Comparison of ENCODE assay signal across 14 cellular contexts in genomic region chr18:63284861-63285260, GRCh38. TPM values are rescaled to one million over a fixed set of nuclear protein-coding genes. Genes with fewer than 3 reads are reported as not detected.
DNase-seq lines count a peak whose midpoint lies in the region; ATAC-seq and TF ChIP-seq lines count a peak whose summit lies in the region.
"Had no signal": no experiment of that assay in that cellular context is flagged by ENCODE, and none has a peak within 500 bp of the region (broad histone marks: within the 10 kb centered on the region; RNA-seq: fewer than 3 reads in every experiment).

No MANE protein-coding gene starts in this region.

- no peaks in the 10 kb centered on the region for H3K36me3 ChIP-seq in stomach

- no peak overlapping the region for H3K4me3 ChIP-seq in stomach
- H3K4me3 ChIP-seq: K562 had no signal

- ATAC-seq in HG02885 (IDR thresholded peaks at IDR 0.05; ENCODE audit: poor library complexity, unreplicated experiment) (peak; percentile 35), HG03159 (IDR thresholded peaks at IDR 0.05; ENCODE audit: unreplicated experiment) (no peak), HG02759 (IDR thresholded peaks at IDR 0.05; ENCODE audit: unreplicated experiment) (no peak)
- ATAC-seq: K562 had no signal

- H3K27ac Mint-ChIP-seq in brain (peak overlapping the region in 3 of 5 experiments; percentile 26 to 42 (median 27)), HFFc6 (no peak overlapping the region)
- H3K27ac Mint-ChIP-seq: activated T-helper 2 cell treated with anti-CD3 and anti-CD28 coated beads, Interferon-gamma antibody, Interleukin-2, Interleukin-4, amounts not matched to agents 10 μg/mL and 5 μg/mL and 100 μg/mL, durations not matched to agents 14 hours and 24 hours and 36 hours; CD4-positive, alpha-beta T cell had no signal

- no peak for TF ChIP-seq CTCF in brain (conservative IDR thresholded peaks at IDR 0.05)
- TF ChIP-seq CTCF in stomach (IDR thresholded peaks at IDR 0.05), result no peak
- TF ChIP-seq CTCF in HFFc6 (IDR thresholded peaks at IDR 0.05), result no peak

- H3K4me1 Mint-ChIP-seq in brain (peaks cover 34% of the 10 kb centered on the region), HFFc6 (ENCODE audit: low read depth) (no peaks in the 10 kb centered on the region)

- TF ChIP-seq POLR2A in stomach (IDR thresholded peaks at IDR 0.05), result no peak

- WGBS in stomach, 5 donors, result 58 to 79% (median 73%) methylated on average over 6 of the region's 6 CpGs

- no peaks in the 10 kb centered on the region for H3K9me3 ChIP-seq in stomach

- peaks cover 2% of the 10 kb centered on the region for H3K27me3 Mint-ChIP-seq in brain
- H3K27me3 Mint-ChIP-seq in HFFc6 (ENCODE audit: insufficient read depth), result peaks cover 32% of the 10 kb centered on the region; the same call in 1 of the 2 replicates
- H3K27me3 Mint-ChIP-seq: CD4-positive, alpha-beta T cell had no signal

- peak overlapping the region in 3 of 5 donors; percentile 40 to 75 (median 44) for H3K27ac ChIP-seq in stomach
- H3K27ac ChIP-seq: 22Rv1 had no signal

- H3K4me3 Mint-ChIP-seq in brain (no peak overlapping the region), HFFc6 (no peak overlapping the region)
- H3K4me3 Mint-ChIP-seq: CD4-positive, alpha-beta T cell had no signal

- intact Hi-C loops in stomach (cut with DNase I; ENCODE audit: low total_unique reads), result no loop called here

- TF ChIP-seq EP300 in stomach (IDR thresholded peaks at IDR 0.05), result no peak

- H3K9me3 Mint-ChIP-seq in brain (no peaks in the 10 kb centered on the region), HFFc6 (no peaks in the 10 kb centered on the region)
- H3K9me3 Mint-ChIP-seq: activated T-helper 2 cell treated with anti-CD3 and anti-CD28 coated beads, Interferon-gamma antibody, Interleukin-2, Interleukin-4, amounts not matched to agents 10 μg/mL and 5 μg/mL and 100 μg/mL, durations not matched to agents 14 hours and 24 hours and 36 hours; CD4-positive, alpha-beta T cell had no signal

- DNase-seq in DMS 273 (lab: John Stamatoyannopoulos, UW; ENCODE audit: unreplicated experiment) (peak; percentile 38), DMS 273 treated with DMSO at 0.1 percent for 48 hours (lab: John Stamatoyannopoulos, UW) (no peak), stomach (no peak), HFFc6 (no peak)
- DNase-seq: CD4-positive, alpha-beta T cell; mammary epithelial cell; NCI-H1436 had no signal

- H3K27me3 ChIP-seq in stomach, result no peaks in the 10 kb centered on the region

- H3K4me1 ChIP-seq in stomach, result peaks cover 0 to 68% (median 29%) of the 10 kb centered on the region in 4 donors

- H3K36me3 Mint-ChIP-seq in brain (peaks cover 11% of the 10 kb centered on the region), HFFc6 (ENCODE audit: low read depth) (no peaks in the 10 kb centered on the region)

RNA-seq across cellular contexts. Expression of gene BCL2, which starts 34.7 kb away (rescaled TPM):
- polyA plus RNA-seq in brain (ENCODE audit: insufficient read depth, low read depth, low replicate concordance), result 8.0 TPM
- total RNA-seq in stomach, result 10 to 100 TPM in 3 of 5 donors, 1 to 10 TPM in 2; 3.5 to 53.9 (median 12.1) TPM
- polyA plus RNA-seq in stomach, result 1 to 10 TPM; 1.5 to 3.7 (median 1.5) TPM
- total RNA-seq in HFFc6 (2021; fragmentation: NEBNext Ultra II Directional; extraction: Animal tissue kit (Norgen Biotek cat#: 25700)), result 1 to 10 TPM in 2 of 6 experiments, under 1 TPM in 4; 0.17 to 1.1 (median 0.95) TPM
